27 cellular contexts compared by ENCODE assay signal in the genomic region with DNA sequence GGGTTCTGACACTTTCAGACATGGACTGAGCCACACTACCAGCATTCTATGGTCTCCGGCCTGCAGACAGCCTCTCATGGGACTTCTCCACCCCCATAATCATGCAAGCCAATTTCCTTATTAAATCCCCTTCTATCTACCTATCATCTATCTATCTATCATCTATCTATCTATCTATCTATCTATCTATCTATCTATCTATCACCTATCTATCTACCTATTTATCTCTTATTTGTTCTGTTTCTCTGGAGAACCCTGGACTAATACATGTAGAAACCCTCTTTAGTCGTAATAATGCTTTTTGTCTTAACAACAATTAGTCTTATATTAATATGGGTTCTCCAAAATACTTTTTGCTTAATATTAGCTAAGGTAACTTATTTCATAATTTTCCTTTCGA.
"Had no signal": no experiment of that assay in that cellular context is flagged by ENCODE, and none has a peak within 500 bp of the region (broad histone marks: within the 10 kb centered on the region; RNA-seq: fewer than 3 reads in every experiment).

No MANE protein-coding gene starts in this region.

- H3K27ac ChIP-seq: colonic mucosa, coronary artery, dorsolateral prefrontal cortex, epithelial cell of prostate, esophagus muscularis mucosa, esophagus squamous epithelium, foreskin keratinocyte, gastrocnemius medialis, gastroesophageal sphincter, heart left ventricle, heart right ventricle had no signal

- H3K9me3 ChIP-seq: colonic mucosa, esophagus muscularis mucosa, esophagus squamous epithelium, gastrocnemius medialis, gastroesophageal sphincter, heart left ventricle, heart right ventricle had no signal

- H3K27me3 ChIP-seq: colonic mucosa had no signal

- H3K36me3 ChIP-seq: colonic mucosa, esophagus muscularis mucosa, esophagus squamous epithelium, gastrocnemius medialis, gastroesophageal sphincter, heart left ventricle, heart right ventricle had no signal

- H3K4me3 ChIP-seq: colonic mucosa, coronary artery, dorsolateral prefrontal cortex, esophagus muscularis mucosa, esophagus squamous epithelium, gastrocnemius medialis, gastroesophageal sphincter, heart left ventricle, heart right ventricle had no signal

- H3K4me1 ChIP-seq: colonic mucosa, foreskin keratinocyte, gastrocnemius medialis, heart left ventricle, heart right ventricle had no signal

- DNase-seq: colonic mucosa; cortex of kidney; dermis blood vessel endothelial cell; dorsolateral prefrontal cortex; effector CD4-positive, alpha-beta T cell; effector CD8-positive, alpha-beta T cell; effector memory CD4-positive, alpha-beta T cell; effector memory CD8-positive, alpha-beta T cell; endodermal cell; erythroblast; esophagus squamous epithelium; foreskin fibroblast; foreskin keratinocyte; foreskin melanocyte; gastrocnemius medialis; glutamatergic neuron; head of caudate nucleus; heart left ventricle; heart right ventricle had no signal

- FAIRE-seq: colon, endometrium, endothelial cell of umbilical vein had no signal

- ATAC-seq: effector memory CD8-positive, alpha-beta T cell; esophagus mucosa; foreskin keratinocyte; gastrocnemius medialis; gastroesophageal sphincter; heart left ventricle; heart right ventricle had no signal
